Comparison of ENCODE assay signal across 20 cellular contexts in genomic region chr14:37668646-37669045, GRCh38.
DNase-seq lines count a peak whose midpoint lies in the region; TF ChIP-seq lines count a peak whose summit lies in the region.
"Had no signal": no experiment of that assay in that cellular context is flagged by ENCODE, and none has a peak within 500 bp of the region (broad histone marks: within the 10 kb centered on the region; RNA-seq: fewer than 3 reads in every experiment).

No MANE protein-coding gene starts in this region.

- H3F3A ChIP-seq in GM23248 (ENCODE audit: insufficient read depth): no peaks in the 10 kb centered on the region

- in situ Hi-C loops in GM23248 (cut with MboI): no loop called here

- no peaks in the 10 kb centered on the region for H3K36me3 ChIP-seq in GM23248 (ENCODE audit: low read depth)
- H3K36me3 ChIP-seq in adipocyte (ENCODE audit: control insufficient read depth, insufficient read depth, low read length, severe bottlenecking): no peaks in the 10 kb centered on the region
- H3K36me3 ChIP-seq: ascending aorta, lower lobe of right lung had no signal

- H3K79me2 ChIP-seq in GM23248 (ENCODE audit: insufficient read depth): no peaks in the 10 kb centered on the region

- no peak overlapping the region for H3K4me2 ChIP-seq in GM23248 (ENCODE audit: unreplicated experiment)

- peaks cover 7% of the 10 kb centered on the region; the same call in 1 of the 2 replicates for H3K27me3 ChIP-seq in GM23248 (replicated peaks; ENCODE audit: insufficient read depth)
- no peaks in the 10 kb centered on the region for H3K27me3 ChIP-seq in adipocyte (replicated peaks; ENCODE audit: control insufficient read depth, insufficient read depth, low read length)
- H3K27me3 ChIP-seq: ascending aorta had no signal

- H3K27ac ChIP-seq in 22Rv1 (peak overlapping the region; percentile 63), GM23248 (no peak overlapping the region)
- H3K27ac ChIP-seq: ascending aorta, lower lobe of right lung, skin epidermis had no signal

- no peak overlapping the region for H3K9ac ChIP-seq in GM23248
- no peak overlapping the region for H3K9ac ChIP-seq in adipocyte (ENCODE audit: low read length)

- no peaks in the 10 kb centered on the region for H3K9me2 ChIP-seq in GM23248 (ENCODE audit: insufficient read depth)

- H3K4me3 ChIP-seq in GM23248 (no peak overlapping the region), adipocyte (ENCODE audit: low read length) (no peak overlapping the region), fibroblast of pulmonary artery (replicated peaks; ENCODE audit: low read depth, low read length) (no peak overlapping the region)
- H3K4me3 ChIP-seq: ascending aorta, K562, lower lobe of right lung, skin epidermis had no signal

- 29 to 55% methylated on average over 1 of the region's 1 CpG for WGBS in GM23248 (ENCODE audit: low coverage in 1 of 2, low lambda C conversion rate in 2 of 2, missing lambda C conversion rate in 2 of 2), 2 experiments

- TF ChIP-seq CTCF in 22Rv1 (IDR thresholded peaks at IDR 0.05): no peak
- TF ChIP-seq CTCF in fibroblast of pulmonary artery (IDR thresholded peaks at IDR 0.05; ENCODE audit: low read length, missing control alignments): no peak

- H3K4me1 ChIP-seq in GM23248 (ENCODE audit: insufficient read depth) (no peaks in the 10 kb centered on the region), adipocyte (ENCODE audit: control insufficient read depth, insufficient read depth, low read length) (no peaks in the 10 kb centered on the region)
- H3K4me1 ChIP-seq: ascending aorta, lower lobe of right lung had no signal

- no peak overlapping the region for H2AFZ ChIP-seq in GM23248

- H3K9me3 ChIP-seq in GM23248 (ENCODE audit: low read depth) (no peaks in the 10 kb centered on the region), adipocyte (ENCODE audit: control insufficient read depth, low read length) (no peaks in the 10 kb centered on the region)

- no peaks in the 10 kb centered on the region for H4K20me1 ChIP-seq in GM23248 (ENCODE audit: insufficient read depth)

- DNase-seq in GM23248 (peak; percentile 20), adipocyte (ENCODE audit: low read depth) (peak; percentile 45), fibroblast of pulmonary artery (ENCODE audit: low read depth) (peak; percentile 52), NCI-H1417 (lab: John Stamatoyannopoulos, UW) (no peak), NCI-H510A (lab: John Stamatoyannopoulos, UW) (no peak)
- DNase-seq in activated CD4-positive, CD25-positive, alpha-beta regulatory T cell treated with anti-CD3 and anti-CD28 coated beads, Interleukin-2, amount 50 U/mL, for 72 hours: no peak
- DNase-seq in stimulated activated CD4-positive, alpha-beta T cell treated with anti-CD3 and anti-CD28 coated beads, Interleukin-4, amount 100 ng/mL, for 4 hours: no peak
- DNase-seq: activated CD4-positive, alpha-beta T cell treated with anti-CD3 and anti-CD28 coated beads, Interleukin-2, amount 50 U/mL, for 4 hours; activated naive CD4-positive, alpha-beta T cell treated with anti-CD3 and anti-CD28 coated beads, Interleukin-2, amount 50 U/mL, for 16 hours; C1 segment of cervical spinal cord; Calu3; effector memory CD4-positive, alpha-beta T cell; lower lobe of right lung; NCI-H1436; stimulated activated CD4-positive, alpha-beta T cell treated with anti-CD3 and anti-CD28 coated beads, Interleukin-1b, Interleukin-23, amount 100 ng/mL, for 48 hours; T-helper 9 cell had no signal

Comparison
In these comparisons a context has a peak if more than half of its experiments do, and no peak if none do; other contexts are left out.
1. DNase-seq: peak in GM23248 (single experiment), adipocyte (single experiment) and fibroblast of pulmonary artery (single experiment); none in activated CD4-positive, CD25-positive, alpha-beta regulatory T cell treated with anti-CD3 and anti-CD28 coated beads, Interleukin-2, amount 50 U/mL, for 72 hours (single experiment), NCI-H1417 (0 of 3), stimulated activated CD4-positive, alpha-beta T cell treated with anti-CD3 and anti-CD28 coated beads, Interleukin-4, amount 100 ng/mL, for 4 hours (0 of 2) and NCI-H510A (single experiment).